In genomic region chr5:169945831-169946261, GRCh38 we compare ENCODE assay signal across 9 cellular contexts. TPM values are rescaled to one million over a fixed set of nuclear protein-coding genes. Genes with fewer than 3 reads are reported as not detected.
DNase-seq lines count a peak whose midpoint lies in the region; ATAC-seq and TF ChIP-seq lines count a peak whose summit lies in the region.
"Had no signal": no experiment of that assay in that cellular context is flagged by ENCODE, and none has a peak within 500 bp of the region (broad histone marks: within the 10 kb centered on the region; RNA-seq: fewer than 3 reads in every experiment).

No MANE protein-coding gene starts in this region.

- H3K27me3 ChIP-seq in lung (ENCODE audit: control insufficient read depth, insufficient read depth) (no peaks in the 10 kb centered on the region), aorta (ENCODE audit: control insufficient read depth in 1 of 2, insufficient read depth in 2 of 2, low read length in 1 of 2) (no peaks in the 10 kb centered on the region)
- no peaks in the 10 kb centered on the region for H3K27me3 ChIP-seq in CD8-positive, alpha-beta T cell (ENCODE audit: insufficient read depth, low read length)

- H3K27ac ChIP-seq in cingulate gyrus (ENCODE audit: low read depth, low read length) (peak overlapping the region; percentile 60), lung (ENCODE audit: low read depth in 1 of 2, low read length in 1 of 2) (peak overlapping the region in 1 of 2 donors; percentile 9), aorta (ENCODE audit: low read depth in 1 of 2, low read length in 2 of 2) (no peak overlapping the region)
- H3K27ac ChIP-seq in CD8-positive, alpha-beta T cell (ENCODE audit: low read depth, low read length) = no peak overlapping the region

- no peaks in the 10 kb centered on the region for H3K9me3 Mint-ChIP-seq in natural killer cell
- no peaks in the 10 kb centered on the region for H3K9me3 Mint-ChIP-seq in natural killer cell treated with Interleukin-12 subunit alpha and Interleukin-12 subunit beta and Interleukin-15 and Interleukin-18, amount 100 ng/mL, for 72 hours
- H3K9me3 Mint-ChIP-seq in CD8-positive, alpha-beta T cell = no peaks in the 10 kb centered on the region

- DNase-seq in natural killer cell (no peak), lung (ENCODE audit: low spot score) (peak; percentile 41), aorta (peak in 1 of 2 donors; percentile 53)
- DNase-seq in natural killer cell treated with Interleukin-12 subunit alpha and Interleukin-12 subunit beta and Interleukin-15 and Interleukin-18, amount 100 ng/mL, for 72 hours (ENCODE audit: low spot score) = no peak
- no peak for DNase-seq in CD8-positive, alpha-beta T cell
- DNase-seq: activated T-cell treated with anti-CD3 and anti-CD28 coated beads, Interleukin-2, amount 50 U/mL, for 48 hours had no signal

- no peaks in the 10 kb centered on the region for H3K9me3 ChIP-seq in lung (ENCODE audit: control insufficient read depth in 2 of 2, insufficient read depth in 1 of 2, low read length in 1 of 2)
- H3K9me3 ChIP-seq in aorta (ENCODE audit: control insufficient read depth, low read length) = no peaks in the 10 kb centered on the region
- no peaks in the 10 kb centered on the region for H3K9me3 ChIP-seq in CD8-positive, alpha-beta T cell (ENCODE audit: low read length)

- peaks cover 56 to 77% of the 10 kb centered on the region in 2 donors for H3K4me1 Mint-ChIP-seq in natural killer cell
- H3K4me1 Mint-ChIP-seq in natural killer cell treated with Interleukin-12 subunit alpha and Interleukin-12 subunit beta and Interleukin-15 and Interleukin-18, amount 100 ng/mL, for 72 hours (ENCODE audit: low read depth in 2 of 2) = peaks cover 18 to 45% of the 10 kb centered on the region in 2 donors
- peaks cover 4% of the 10 kb centered on the region for H3K4me1 Mint-ChIP-seq in CD8-positive, alpha-beta T cell (ENCODE audit: low read depth)

- no peaks in the 10 kb centered on the region for H3K36me3 ChIP-seq in lung (ENCODE audit: control insufficient read depth in 2 of 2, insufficient read depth in 2 of 2, low read length in 2 of 2)
- H3K36me3 ChIP-seq in aorta (ENCODE audit: control insufficient read depth in 1 of 2, insufficient read depth in 2 of 2, low read length in 1 of 2) = no peaks in the 10 kb centered on the region
- no peaks in the 10 kb centered on the region for H3K36me3 ChIP-seq in CD8-positive, alpha-beta T cell (ENCODE audit: insufficient read depth, low read length)

- WGBS in lung, 2 donors = 23 to 36% methylated on average over 3 of the region's 3 CpGs
- 12% methylated on average over 3 of the region's 3 CpGs for WGBS in aorta, 2 donors

- H3K27me3 Mint-ChIP-seq in natural killer cell (ENCODE audit: low read depth in 2 of 2) = no peaks in the 10 kb centered on the region
- H3K27me3 Mint-ChIP-seq in natural killer cell treated with Interleukin-12 subunit alpha and Interleukin-12 subunit beta and Interleukin-15 and Interleukin-18, amount 100 ng/mL, for 72 hours = no peaks in the 10 kb centered on the region
- H3K27me3 Mint-ChIP-seq in CD8-positive, alpha-beta T cell (ENCODE audit: low read depth) = no peaks in the 10 kb centered on the region

- intact Hi-C loops in natural killer cell (cut with micrococcal nuclease) = no loop called here
- intact Hi-C loops in aorta (cut with DNase I) = no loop called here
- intact Hi-C loops in CD8-positive, alpha-beta T cell (cut with DNase I, micrococcal nuclease) = no loop called here

- no peak overlapping the region for H3K4me3 Mint-ChIP-seq in natural killer cell
- no peak overlapping the region for H3K4me3 Mint-ChIP-seq in natural killer cell treated with Interleukin-12 subunit alpha and Interleukin-12 subunit beta and Interleukin-15 and Interleukin-18, amount 100 ng/mL, for 72 hours
- no peak overlapping the region for H3K4me3 Mint-ChIP-seq in CD8-positive, alpha-beta T cell

- no peak for ATAC-seq in natural killer cell
- no peak for ATAC-seq in natural killer cell treated with Interleukin-12 subunit alpha and Interleukin-12 subunit beta and Interleukin-15 and Interleukin-18, amount 100 ng/mL, for 72 hours
- peak; percentile 49 for ATAC-seq in lung (ENCODE audit: insufficient read depth, low FRiP score)
- peak; percentile 60 for ATAC-seq in aorta (ENCODE audit: low FRiP score)
- ATAC-seq in CD8-positive, alpha-beta T cell = no peak
- no peak for ATAC-seq in HG03196 (IDR thresholded peaks at IDR 0.05; ENCODE audit: unreplicated experiment)
- ATAC-seq in GM18873 (IDR thresholded peaks at IDR 0.05; ENCODE audit: low FRiP score, unreplicated experiment) = no peak

- POLR2A ChIA-PET in CD8-positive, alpha-beta T cell (lab: Charles Lee) = no interaction called here

- no peak for TF ChIP-seq CTCF in natural killer cell (IDR thresholded peaks at IDR 0.05)
- TF ChIP-seq CTCF in lung (IDR thresholded peaks at IDR 0.05; ENCODE audit: control extremely low read depth, extremely low read depth) = no peak
- TF ChIP-seq CTCF in CD8-positive, alpha-beta T cell (IDR thresholded peaks at IDR 0.05) = no peak

- H3K27ac Mint-ChIP-seq in natural killer cell = peak overlapping the region; percentile 39 to 73
- H3K27ac Mint-ChIP-seq in natural killer cell treated with Interleukin-12 subunit alpha and Interleukin-12 subunit beta and Interleukin-15 and Interleukin-18, amount 100 ng/mL, for 72 hours = peak overlapping the region in 1 of 2 donors; percentile 32
- no peak overlapping the region for H3K27ac Mint-ChIP-seq in CD8-positive, alpha-beta T cell

- CTCF ChIA-PET in CD8-positive, alpha-beta T cell (lab: Charles Lee) = no interaction called here

- H3K4me1 ChIP-seq in lung (ENCODE audit: control insufficient read depth in 2 of 2, insufficient read depth in 2 of 2, low read length in 2 of 2) (no peaks in the 10 kb centered on the region), aorta (ENCODE audit: control insufficient read depth in 1 of 2, insufficient read depth in 2 of 2, low read length in 2 of 2) (no peaks in the 10 kb centered on the region)
- no peaks in the 10 kb centered on the region for H3K4me1 ChIP-seq in CD8-positive, alpha-beta T cell (ENCODE audit: insufficient read depth, low read length)

- H3K4me3 ChIP-seq in lung = no peak overlapping the region
- no peak overlapping the region for H3K4me3 ChIP-seq in aorta (ENCODE audit: low read length in 2 of 2)
- H3K4me3 ChIP-seq in CD8-positive, alpha-beta T cell (ENCODE audit: low read depth, low read length) = no peak overlapping the region

- H3K36me3 Mint-ChIP-seq in natural killer cell = no peaks in the 10 kb centered on the region
- peaks cover 6% of the 10 kb centered on the region for H3K36me3 Mint-ChIP-seq in natural killer cell treated with Interleukin-12 subunit alpha and Interleukin-12 subunit beta and Interleukin-15 and Interleukin-18, amount 100 ng/mL, for 72 hours
- peaks cover 56% of the 10 kb centered on the region for H3K36me3 Mint-ChIP-seq in CD8-positive, alpha-beta T cell

RNA-seq across cellular contexts. Expression of gene INSYN2B, which starts 34.4 kb away (rescaled TPM):
- total RNA-seq in natural killer cell (not detected), lung (under 1 TPM; 0.12 to 0.63 TPM), aorta (under 1 TPM in 1 of 2 donors, not detected in 1; 0.10 TPM)
- total RNA-seq in natural killer cell treated with Interleukin-12 subunit alpha and Interleukin-12 subunit beta and Interleukin-15 and Interleukin-18, amount 100 ng/mL, for 72 hours = not detected
- polyA plus RNA-seq in lung (under 1 TPM in 1 of 2 donors, not detected in 1; 0.10 TPM), aorta (not detected)
- total RNA-seq in CD8-positive, alpha-beta T cell = not detected

Comparison
In these comparisons a context has a peak if more than half of its experiments do, and no peak if none do; other contexts are left out.
1. ATAC-seq: peak in lung (single experiment) and aorta (single experiment); none in natural killer cell (0 of 3), natural killer cell treated with Interleukin-12 subunit alpha and Interleukin-12 subunit beta and Interleukin-15 and Interleukin-18, amount 100 ng/mL, for 72 hours (0 of 2), CD8-positive, alpha-beta T cell (single experiment), HG03196 (single experiment) and GM18873 (single experiment).